In the genomic region with DNA sequence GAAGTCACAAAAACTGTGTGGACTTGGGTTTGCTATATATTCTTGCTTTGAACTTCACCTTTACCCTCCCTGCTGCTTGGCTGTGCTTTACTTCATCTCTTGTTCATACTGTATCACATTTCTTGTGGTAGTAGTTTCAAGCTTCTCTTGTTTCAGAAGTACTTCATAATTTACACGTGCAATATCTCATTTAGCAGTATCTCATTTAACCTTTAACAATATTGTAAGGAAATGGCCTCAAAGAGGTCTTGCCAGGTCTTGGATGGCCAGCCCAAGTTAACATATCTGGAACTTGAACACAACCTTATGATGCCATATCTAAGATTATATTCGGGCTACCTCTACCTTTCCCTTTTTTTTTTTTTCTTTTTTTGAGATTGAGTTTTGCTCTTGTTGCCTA, we compare ENCODE assay signal across 31 cellular contexts. TPM values are rescaled to one million over a fixed set of nuclear protein-coding genes. Genes with fewer than 3 reads are reported as not detected.
DNase-seq lines count a peak whose midpoint lies in the region; ATAC-seq, FAIRE-seq and TF ChIP-seq lines count a peak whose summit lies in the region.
"Had no signal": no experiment of that assay in that cellular context is flagged by ENCODE, and none has a peak within 500 bp of the region (broad histone marks: within the 10 kb centered on the region; RNA-seq: fewer than 3 reads in every experiment).

No MANE protein-coding gene starts in this region.

- TF ChIP-seq CTCF in WTC11 (IDR thresholded peaks at IDR 0.05), result no peak
- no peak for TF ChIP-seq CTCF in psoas muscle (IDR thresholded peaks at IDR 0.05)
- TF ChIP-seq CTCF in D721Med (IDR thresholded peaks at IDR 0.05; ENCODE audit: insufficient read depth, missing control alignments), result no peak
- TF ChIP-seq CTCF in foreskin fibroblast (IDR thresholded peaks at IDR 0.05; ENCODE audit: low read depth, low read length), result no peak

- peaks cover 41% of the 10 kb centered on the region for H3K4me1 ChIP-seq in psoas muscle

- peaks cover 4% of the 10 kb centered on the region for H3K4me1 Mint-ChIP-seq in T-helper 1 cell treated with Interleukin-12 subunit alpha and Interleukin-12 subunit beta and Interleukin-4 antibody, amounts not matched to agents 30 μg/mL and 1 μg/mL, for 36 hours (ENCODE audit: low read depth)
- peaks cover 19% of the 10 kb centered on the region for H3K4me1 Mint-ChIP-seq in WTC11
- H3K4me1 Mint-ChIP-seq in naive B cell, result peaks cover 0 to 7% (median 5%) of the 10 kb centered on the region in 3 donors

- no peaks in the 10 kb centered on the region for H3K36me3 Mint-ChIP-seq in T-helper 1 cell treated with Interleukin-12 subunit alpha and Interleukin-12 subunit beta and Interleukin-4 antibody, amounts not matched to agents 30 μg/mL and 1 μg/mL, for 36 hours (ENCODE audit: low read depth)
- peaks cover under 1% of the 10 kb centered on the region; the same call in 1 of the 2 replicates for H3K36me3 Mint-ChIP-seq in WTC11
- H3K36me3 Mint-ChIP-seq in naive B cell, result no peaks in the 10 kb centered on the region

- peak overlapping the region; percentile 78 for H3K4me3 ChIP-seq in psoas muscle
- H3K4me3 ChIP-seq in foreskin fibroblast (ENCODE audit: low read depth in 1 of 2, low read length in 2 of 2), result no peak overlapping the region
- H3K4me3 ChIP-seq: adrenal gland, hepatocyte, lung, mucosa of descending colon had no signal

- no peaks in the 10 kb centered on the region for H3K9me3 ChIP-seq in psoas muscle
- H3K9me3 ChIP-seq: adrenal gland, esophagus muscularis mucosa, mucosa of descending colon, sigmoid colon, tibial nerve had no signal

- H3K27ac ChIP-seq in psoas muscle, result peak overlapping the region; percentile 95
- H3K27ac ChIP-seq: 22Rv1, adrenal gland, esophagus muscularis mucosa, hepatocyte had no signal

- POLR2A ChIA-PET in WTC11 (lab: Charles Lee), result no interaction called here

- peak overlapping the region; percentile 11 for H3K4me3 Mint-ChIP-seq in T-helper 1 cell treated with Interleukin-12 subunit alpha and Interleukin-12 subunit beta and Interleukin-4 antibody, amounts not matched to agents 30 μg/mL and 1 μg/mL, for 36 hours
- H3K4me3 Mint-ChIP-seq in WTC11 (0 out of 2 replicates have a peak overlapping the region, but pooled peaks have one; percentile 20), naive B cell (peak overlapping the region in 5 of 8 donors; percentile 1 to 87 (median 72))

- no peaks in the 10 kb centered on the region for H3K36me3 ChIP-seq in psoas muscle (ENCODE audit: insufficient read depth in 1 of 2, low read depth in 1 of 2)
- H3K36me3 ChIP-seq: adrenal gland, sigmoid colon had no signal

- CTCF ChIA-PET in WTC11 (lab: Charles Lee), result interaction anchor here (2.5 to 5.3 kb wide), 2 partner anchors 30 to 162 kb away, joined by 9 to 63 read pairs; no protein-coding TSS in a partner anchor

- peaks cover 27% of the 10 kb centered on the region for H3K27me3 Mint-ChIP-seq in T-helper 1 cell treated with Interleukin-12 subunit alpha and Interleukin-12 subunit beta and Interleukin-4 antibody, amounts not matched to agents 30 μg/mL and 1 μg/mL, for 36 hours (ENCODE audit: low read depth)
- no peaks in the 10 kb centered on the region for H3K27me3 Mint-ChIP-seq in WTC11 (ENCODE audit: low read depth)
- H3K27me3 Mint-ChIP-seq in naive B cell, result peaks cover 0 to 12% (median 7%) of the 10 kb centered on the region in 3 donors

- no peak overlapping the region for H3K27ac Mint-ChIP-seq in T-helper 1 cell treated with Interleukin-12 subunit alpha and Interleukin-12 subunit beta and Interleukin-4 antibody, amounts not matched to agents 30 μg/mL and 1 μg/mL, for 36 hours
- H3K27ac Mint-ChIP-seq in WTC11 (no peak overlapping the region), naive B cell (no peak overlapping the region)
- H3K27ac Mint-ChIP-seq: activated CD8-positive, alpha-beta T cell treated with anti-CD3 and anti-CD28 coated beads, Interleukin-2, amount 10 ng/mL, durations not matched to agents 7 days and 5 days had no signal

- WGBS in psoas muscle, 3 donors, result 52 to 70% (median 54%) methylated on average over 2 of the region's 2 CpGs

- H3K27me3 ChIP-seq in psoas muscle (ENCODE audit: insufficient read depth in 3 of 3, low read length in 2 of 3), result no peaks in the 10 kb centered on the region
- H3K27me3 ChIP-seq: adrenal gland, esophagus muscularis mucosa, hepatocyte, sigmoid colon, tibial nerve had no signal

- intact Hi-C loops in psoas muscle (cut with DNase I), result loop anchor here in 1 of 2 donors (5.0 kb wide), 1 partner anchor 244 kb away; the partner anchor contains the start of gene MAN1A2

- FAIRE-seq in D721Med (lab: Jason Lieb, UNC), result no peak

- DNase-seq in T-helper 1 cell (no peak), WTC11 (ENCODE audit: low spot score) (no peak), naive B cell (no peak), psoas muscle (no peak), D721Med (ENCODE audit: insufficient read length, low spot score) (no peak), foreskin fibroblast (no peak)
- DNase-seq: activated CD8-positive, alpha-beta T cell treated with anti-CD3 and anti-CD28 coated beads, Interleukin-2, amount 10 ng/mL, durations not matched to agents 7 days and 5 days; activated effector memory CD4-positive, alpha-beta T cell treated with anti-CD3 and anti-CD28 coated beads, Interleukin-2, amount 50 U/mL, for 16 hours; activated T-cell treated with anti-CD3 and anti-CD28 coated beads for 4 hours; adrenal gland; dermis blood vessel endothelial cell; foreskin melanocyte; Karpas-422; mucosa of descending colon; NCI-H1417 treated with DMSO at 0.1 percent for 48 hours; NCI-H2081; NCI-H69; nucleus accumbens; sigmoid colon; stimulated activated CD4-positive, alpha-beta T cell treated with anti-CD3 and anti-CD28 coated beads, Interleukin-12 subunit alpha, Interleukin-12 subunit beta, amount 100 ng/mL, for 4 hours; stimulated activated CD4-positive, alpha-beta T cell treated with anti-CD3 and anti-CD28 coated beads, Interleukin-4, amount 100 ng/mL, for 1 hour had no signal

- H3K9me3 Mint-ChIP-seq in T-helper 1 cell treated with Interleukin-12 subunit alpha and Interleukin-12 subunit beta and Interleukin-4 antibody, amounts not matched to agents 30 μg/mL and 1 μg/mL, for 36 hours, result no peaks in the 10 kb centered on the region
- H3K9me3 Mint-ChIP-seq in WTC11 (no peaks in the 10 kb centered on the region), naive B cell (no peaks in the 10 kb centered on the region)

- ATAC-seq in WTC11 (no peak), naive B cell (ENCODE audit: low read depth in 2 of 2) (no peak), psoas muscle (no peak), HG03135 (IDR thresholded peaks at IDR 0.05; ENCODE audit: unreplicated experiment) (no peak)
- ATAC-seq: activated CD8-positive, alpha-beta T cell treated with anti-CD3 and anti-CD28 coated beads, Interleukin-2, amount 10 ng/mL, durations not matched to agents 7 days and 5 days; HCT116; mucosa of descending colon; Right ventricle myocardium inferior; SK-N-SH treated with all-trans-retinoic acid at 6 μM for 48 hours had no signal

TF ChIP-seq in WTC11, 78 proteins besides CTCF, POLR2A, EP300 and RAD21:
- TF ChIP-seq EMX1 (CRISPR knock-in tag; IDR thresholded peaks at IDR 0.05), result no peak
- TF ChIP-seq USF2 (CRISPR knock-in tag; IDR thresholded peaks at IDR 0.05), result no peak

RNA-seq across cellular contexts. Expression of gene TRIM45, which starts 1.7 kb away (rescaled TPM):
- total RNA-seq in WTC11 (2021) (11.8 to 17.7 TPM (median 15.7 TPM) in 3 replicates), psoas muscle (10 to 100 TPM in 3 of 4 donors, 1 to 10 TPM in 1; 7.3 to 25.4 (median 13.2) TPM)
- polyA plus RNA-seq in naive B cell (ENCODE audit: low read depth in 6 of 6) (under 1 TPM in 2 of 6 donors, not detected in 4; 0.17 to 0.31 TPM), psoas muscle (10 to 100 TPM in 1 of 3 donors, 1 to 10 TPM in 2; 3.3 to 17.1 (median 8.4) TPM)

Comparison
In these comparisons a context has a peak if more than half of its experiments do, and no peak if none do; other contexts are left out.
1. H3K4me3 Mint-ChIP-seq: peak in every context shown above with its lines; median percentile 72 in naive B cell; 20 in WTC11; 11 in T-helper 1 cell treated with Interleukin-12 subunit alpha and Interleukin-12 subunit beta and Interleukin-4 antibody, amounts not matched to agents 30 μg/mL and 1 μg/mL, for 36 hours.